ENCODE assay signal across 10 cellular contexts in genomic region chr5:181164076-181164952, GRCh38.
A peak's percentile ranks its signal among the peaks of the same experiment; 100 is the strongest.
DNase-seq lines count a peak whose midpoint lies in the region; ATAC-seq and TF ChIP-seq lines count a peak whose summit lies in the region.
"Had no signal": no experiment of that assay in that cellular context is flagged by ENCODE, and none has a peak within 500 bp of the region (broad histone marks: within the 10 kb centered on the region; RNA-seq: fewer than 3 reads in every experiment).

No MANE protein-coding gene starts in this region.

- H3K4me3 ChIP-seq in NT2/D1 (ENCODE audit: insufficient read length, low read depth) (peak overlapping the region; percentile 50), retinal pigment epithelial cell (ENCODE audit: low read length) (peak overlapping the region; percentile 15)
- H3K4me3 ChIP-seq: SJSA1 had no signal

- H3K9me3 ChIP-seq in NT2/D1 (ENCODE audit: insufficient read depth, low read length): no peaks in the 10 kb centered on the region
- H3K9me3 ChIP-seq: SJSA1 had no signal

- H3K9ac ChIP-seq in NT2/D1 (ENCODE audit: insufficient read length, low read depth): peak overlapping the region; percentile 33

- DNase-seq in NCI-H146 (lab: John Stamatoyannopoulos, UW): peak; percentile 19
- no peak for DNase-seq in NCI-H146 treated with DMSO at 0.1 percent for 48 hours (lab: John Stamatoyannopoulos, UW; ENCODE audit: unreplicated experiment)
- DNase-seq in NT2/D1 (ENCODE audit: low read depth, low spot score): no peak
- peak; percentile 39 for DNase-seq in cerebellar cortex (ENCODE audit: low spot score)
- no peak for DNase-seq in retinal pigment epithelial cell (ENCODE audit: low read depth)
- DNase-seq in superior temporal gyrus (ENCODE audit: extremely low spot score): no peak
- DNase-seq: hypothalamus had no signal

- ATAC-seq in HG02588 (IDR thresholded peaks at IDR 0.05; ENCODE audit: unreplicated experiment): no peak
- ATAC-seq in HG02973 (IDR thresholded peaks at IDR 0.05; ENCODE audit: unreplicated experiment): no peak

- no peaks in the 10 kb centered on the region for H3K36me3 ChIP-seq in NT2/D1 (ENCODE audit: insufficient read depth, insufficient read length, low read length)
- H3K36me3 ChIP-seq: SJSA1 had no signal

- peaks cover 13% of the 10 kb centered on the region for H3K4me1 ChIP-seq in NT2/D1 (ENCODE audit: insufficient read depth, insufficient read length)

- TF ChIP-seq CTCF in retinal pigment epithelial cell (conservative IDR thresholded peaks at IDR 0.05; ENCODE audit: low read depth, low read length): no peak

- no peaks in the 10 kb centered on the region for H3K27me3 ChIP-seq in NT2/D1 (ENCODE audit: insufficient read depth, insufficient read length)

Comparison
In these comparisons a context has a peak if more than half of its experiments do, and no peak if none do; other contexts are left out.
1. DNase-seq: peak in NCI-H146 (single experiment) and cerebellar cortex (single experiment); none in NCI-H146 treated with DMSO at 0.1 percent for 48 hours (single experiment), NT2/D1 (single experiment), retinal pigment epithelial cell (single experiment) and superior temporal gyrus (single experiment).